Comparison of ENCODE assay signal across 15 cellular contexts in the genomic region with DNA sequence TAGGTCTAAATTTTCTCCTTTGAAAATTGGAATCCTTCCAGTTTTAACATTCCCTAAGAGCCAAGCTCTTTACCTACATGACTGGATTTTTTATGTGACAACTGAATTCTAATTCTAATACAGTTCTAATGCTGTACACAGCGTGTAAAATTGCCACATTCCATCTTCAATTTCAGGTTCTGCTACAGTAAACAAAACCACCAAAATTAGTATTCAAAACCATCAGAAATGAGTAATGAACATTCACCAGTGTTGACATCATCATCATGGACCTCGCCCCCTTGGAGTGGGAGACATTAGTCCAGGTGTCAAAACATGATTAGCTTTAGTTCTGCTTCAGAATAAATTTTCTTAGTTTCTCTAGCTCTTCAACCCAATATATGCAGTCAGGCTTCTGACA.
"Had no signal": no experiment of that assay in that cellular context is flagged by ENCODE, and none has a peak within 500 bp of the region (broad histone marks: within the 10 kb centered on the region; RNA-seq: fewer than 3 reads in every experiment).

No MANE protein-coding gene starts in this region.

- H3K27me3 Mint-ChIP-seq: activated naive CD4-positive, alpha-beta T cell treated with anti-CD3 and anti-CD28 coated beads, Interleukin-2, amount 50 U/mL, for 24 hours had no signal

- H3K27me3 ChIP-seq: heart right ventricle, ovary had no signal

- FAIRE-seq: islet of Langerhans, urothelium cell line had no signal

- H3K9me3 ChIP-seq: heart right ventricle, left ventricle myocardium inferior, ovary had no signal

- H3K9me3 Mint-ChIP-seq: activated naive CD4-positive, alpha-beta T cell treated with anti-CD3 and anti-CD28 coated beads, Interleukin-2, amount 50 U/mL, for 24 hours had no signal

- H3K27ac ChIP-seq: heart right ventricle, left ventricle myocardium inferior, ovary had no signal

- H3K36me3 ChIP-seq: heart right ventricle, left ventricle myocardium inferior, ovary had no signal

- H3K36me3 Mint-ChIP-seq: activated naive CD4-positive, alpha-beta T cell treated with anti-CD3 and anti-CD28 coated beads, Interleukin-2, amount 50 U/mL, for 24 hours had no signal

- ATAC-seq: heart right ventricle had no signal

- H3K4me3 ChIP-seq: heart right ventricle, left ventricle myocardium inferior, ovary had no signal

- H3K27ac Mint-ChIP-seq: activated naive CD4-positive, alpha-beta T cell treated with anti-CD3 and anti-CD28 coated beads, Interleukin-2, amount 50 U/mL, for 24 hours had no signal

- DNase-seq: activated CD4-positive, alpha-beta T cell treated with anti-CD3 and anti-CD28 coated beads for 1 hour; activated CD8-positive, alpha-beta memory T cell treated with anti-CD3 and anti-CD28 coated beads for 24 hours; activated effector memory CD4-positive, alpha-beta T cell treated with Interleukin-2 at 50 U/mL for 16 hours; foreskin melanocyte; heart right ventricle; left ventricle myocardium inferior; mesenchymal stem cell; ovary; retina; stimulated activated CD4-positive, alpha-beta T cell treated with anti-CD3 and anti-CD28 coated beads, Interleukin-15, amount 100 ng/mL, for 24 hours; stimulated activated CD4-positive, alpha-beta T cell treated with anti-CD3 and anti-CD28 coated beads, Interleukin-4, amount 100 ng/mL, for 24 hours; T-helper 9 cell had no signal

- H3K4me3 Mint-ChIP-seq: activated naive CD4-positive, alpha-beta T cell treated with anti-CD3 and anti-CD28 coated beads, Interleukin-2, amount 50 U/mL, for 24 hours had no signal
